In the genomic region with DNA sequence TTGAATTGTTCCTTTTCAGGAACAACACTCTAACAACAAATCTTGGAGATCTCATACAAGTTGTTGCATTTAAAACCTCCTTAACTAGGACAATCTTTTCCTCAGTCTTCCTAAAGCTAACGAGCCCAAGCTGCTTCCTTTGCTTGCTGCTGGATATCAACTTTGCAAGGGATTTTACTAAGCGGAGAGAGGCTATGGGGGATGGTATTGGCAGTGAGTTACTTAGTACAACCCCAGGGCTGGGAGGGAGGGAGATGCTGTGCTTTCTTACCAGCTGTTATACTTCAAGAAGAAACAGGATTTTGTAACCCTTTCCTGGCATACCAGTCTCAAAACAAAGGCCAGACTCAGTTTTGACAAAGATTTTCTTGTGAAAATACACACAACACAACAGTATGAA, we compare ENCODE assay signal across 9 cellular contexts. TPM values are rescaled to one million over a fixed set of nuclear protein-coding genes. Genes with fewer than 3 reads are reported as not detected.
DNase-seq lines count a peak whose midpoint lies in the region; ATAC-seq, FAIRE-seq and TF ChIP-seq lines count a peak whose summit lies in the region.
"Had no signal": no experiment of that assay in that cellular context is flagged by ENCODE, and none has a peak within 500 bp of the region (broad histone marks: within the 10 kb centered on the region; RNA-seq: fewer than 3 reads in every experiment).

No MANE protein-coding gene starts in this region.

- H3K4me1 ChIP-seq in K562 (replicated peaks in 1 of 2; ENCODE audit: control insufficient read depth in 2 of 2, insufficient read depth in 2 of 2, low read length in 2 of 2) (no peaks in the 10 kb centered on the region), skeletal muscle satellite cell (ENCODE audit: control insufficient read depth, insufficient read depth, low read length) (peaks cover 40% of the 10 kb centered on the region)

- POLR2A ChIA-PET in K562 (lab: Yijun Ruan, JAX): interaction anchor here (0.7 kb wide), 1 partner anchor 1226 kb away, joined by 3 read pairs; no protein-coding TSS in a partner anchor

- no peak for TF ChIP-seq RAD21 in K562 (CRISPR knock-in tag; conservative IDR thresholded peaks at IDR 0.05 in 1 of 2, IDR thresholded peaks at IDR 0.05 in 1 of 2)

- WGBS in K562 (ENCODE audit: insufficient coverage, low coverage, missing lambda C conversion rate): 5% methylated on average over 2 of the region's 2 CpGs

- TF ChIP-seq CTCF in K562 (IDR thresholded peaks at IDR 0.05 in 2 of 3, conservative IDR thresholded peaks at IDR 0.05 in 1 of 3; ENCODE audit: insufficient read depth in 2 of 3, low read depth in 1 of 3, low read length in 3 of 3): no peak
- TF ChIP-seq CTCF in GM10266 (IDR thresholded peaks at IDR 0.05; ENCODE audit: control insufficient read depth, insufficient read depth, low read depth, missing control alignments): no peak

- FAIRE-seq in K562 (lab: Jason Lieb, UNC): no peak

- DNase-seq in H7 (peak; percentile 39), K562 (ENCODE audit: extremely low read depth in 1 of 4, low spot score in 3 of 4) (no peak), iPS-NIHi7 (ENCODE audit: extremely low spot score) (peak; percentile 72), GM10266 (ENCODE audit: extremely low spot score) (no peak), GDM1 (lab: John Stamatoyannopoulos, UW) (no peak)

- H3K9ac ChIP-seq in K562 (ENCODE audit: insufficient read depth in 1 of 2, low read depth in 2 of 2, low read length in 2 of 2): no peak overlapping the region
- peak overlapping the region; percentile 89 for H3K9ac ChIP-seq in skeletal muscle satellite cell (ENCODE audit: low read depth, low read length)

- H3K36me3 ChIP-seq in H7 (replicated peaks; ENCODE audit: control insufficient read depth, insufficient read depth, low read length) (no peaks in the 10 kb centered on the region), K562 (ENCODE audit: control insufficient read depth, insufficient read depth, low read length) (no peaks in the 10 kb centered on the region), skeletal muscle satellite cell (ENCODE audit: insufficient read depth, low read length) (no peaks in the 10 kb centered on the region)

- intact Hi-C loops in K562 (cut with micrococcal nuclease): no loop called here

- no TSS peak for BruUV-seq in K562 (replicated peaks; lab: Mats Ljungman, UMichigan)

- in situ Hi-C loops in K562 (cut with MboI): no loop called here

- H3K4me3 ChIP-seq in H7 (ENCODE audit: insufficient read depth, low read depth, low read length) (no peak overlapping the region), K562 (no peak overlapping the region), skeletal muscle satellite cell (ENCODE audit: low read length) (peak overlapping the region; percentile 60)

- no peak overlapping the region for H2AFZ ChIP-seq in K562 (ENCODE audit: low read depth, low read length)

- ATAC-seq in K562 (peak; percentile 52; the same call in 2 of the 3 replicates), GM21576 (IDR thresholded peaks at IDR 0.05; ENCODE audit: unreplicated experiment) (no peak), HG03095 (IDR thresholded peaks at IDR 0.05; ENCODE audit: unreplicated experiment) (no peak)

- no peaks in the 10 kb centered on the region for H3K79me2 ChIP-seq in K562 (ENCODE audit: control insufficient read depth, insufficient read depth, low read length)

- CTCF ChIA-PET in K562 (lab: Yijun Ruan, JAX; ENCODE audit: low intra/inter-chr PET ratio): no interaction called here

- H3K27me3 ChIP-seq in H7 (ENCODE audit: control insufficient read depth, insufficient read depth, low read length) (no peaks in the 10 kb centered on the region), K562 (ENCODE audit: control insufficient read depth in 2 of 2, insufficient read depth in 2 of 2, low read length in 2 of 2) (no peaks in the 10 kb centered on the region), skeletal muscle satellite cell (ENCODE audit: control insufficient read depth, insufficient read depth, low read length) (no peaks in the 10 kb centered on the region)

- no peaks in the 10 kb centered on the region for H3K9me3 ChIP-seq in K562 (replicated peaks; ENCODE audit: control insufficient read depth, insufficient read depth, low read depth, low read length)
- H3K9me3 ChIP-seq in skeletal muscle satellite cell (replicated peaks; ENCODE audit: low read length): no peaks in the 10 kb centered on the region

- no peaks in the 10 kb centered on the region for H3K9me1 ChIP-seq in K562 (ENCODE audit: control insufficient read depth, insufficient read depth, low read length)

- H4K20me1 ChIP-seq in K562 (replicated peaks; ENCODE audit: control insufficient read depth, insufficient read depth, low read length): no peaks in the 10 kb centered on the region

- H3K27ac ChIP-seq in K562 (ENCODE audit: extremely low read depth, low read depth, low read length): no peak overlapping the region
- H3K27ac ChIP-seq: VCaP had no signal

- no peak for TF ChIP-seq EP300 in K562 (IDR thresholded peaks at IDR 0.05; ENCODE audit: low read length)

- no peak for TF ChIP-seq POLR2A in K562 (conservative IDR thresholded peaks at IDR 0.05)

- H3K4me2 ChIP-seq in K562 (ENCODE audit: insufficient read depth, low read length) (no peak overlapping the region), skeletal muscle satellite cell (ENCODE audit: low read length) (peak overlapping the region; percentile 83)

TF ChIP-seq in K562, 482 proteins besides CTCF, POLR2A, EP300 and RAD21:
- no peak for TF ChIP-seq KLF13 (tag; IDR thresholded peaks at IDR 0.05; ENCODE audit: borderline replicate concordance, low read depth)
- TF ChIP-seq MXI1 (IDR thresholded peaks at IDR 0.05; ENCODE audit: low read depth, low read length): no peak
- no peak for TF ChIP-seq NRF1 (conservative IDR thresholded peaks at IDR 0.05 in 1 of 2, IDR thresholded peaks at IDR 0.05 in 1 of 2)
- TF ChIP-seq HNRNPK (IDR thresholded peaks at IDR 0.05; ENCODE audit: low read depth, low read length, poor library complexity, severe bottlenecking): no peak
- no peak for TF ChIP-seq KDM4B (IDR thresholded peaks at IDR 0.05; ENCODE audit: borderline replicate concordance in 2 of 2, low read depth in 1 of 2)
- TF ChIP-seq DPF2 (IDR thresholded peaks at IDR 0.05): no peak

RNA-seq across cellular contexts. Expression of gene COL1A2, which starts 19.5 kb away (rescaled TPM):
- 37.9 and 47.8 TPM in 2 replicates for total RNA-seq in H7 (2014; rRNA removed; shearing (Covaris generic))
- total RNA-seq in K562 (2011; cell fraction: chromatin; rRNA removed; ENCODE audit: low replicate concordance): 16.6 and 49.0 TPM in 2 replicates
- total RNA-seq in K562 (2011; cell fraction: nucleolus; rRNA removed): 20.1 and 54.5 TPM in 2 replicates
- total RNA-seq in K562 (2011; cell fraction: nucleoplasm; rRNA removed): 14.3 and 19.7 TPM in 2 replicates
- total RNA-seq in K562 (2014; rRNA removed) (1.5 and 1.7 TPM in 2 replicates), K562 (2014; rRNA removed; fragmentation: Illumina TruSeq; extraction: Trizol) (1.2 and 1.6 TPM in 2 replicates), K562 (2015; rRNA removed; fragmentation: Illumina TruSeq; extraction: Trizol) (1.1 and 1.2 TPM in 2 replicates), K562 (2021) (5.5 and 8.2 TPM in 2 replicates)
- polyA plus RNA-seq in K562 (2011; rRNA removed) (1.8 and 11.6 TPM in 2 replicates), K562 (2014; fragmentation: Illumina TruSeq; extraction: Trizol) (3.3 and 3.7 TPM in 2 replicates), K562 (2014; fragmentation: Nextera tagmentation; extraction: Ambion mirVana) (1 to 10 TPM in 1 of 2 experiments, under 1 TPM in 1; 0.94 to 1.1 TPM), K562 (2014; rRNA removed) (1.4 and 2.9 TPM in 2 replicates)
- polyA plus RNA-seq in K562 (2011; cell fraction: cytosol; rRNA removed): 0.58 and 8.6 TPM in 2 replicates
- 4.2 and 84.4 TPM in 2 replicates for polyA plus RNA-seq in K562 (2011; cell fraction: nucleus; rRNA removed)
- polyA plus RNA-seq in K562 (2012): 1.9 and 3.6 TPM in 2 replicates
- 2.4 and 19.8 TPM in 2 replicates for polyA minus RNA-seq in K562 (2011; rRNA and poly(A)+ RNA removed)
- polyA minus RNA-seq in K562 (2011; cell fraction: cytosol; rRNA and poly(A)+ RNA removed): 3.3 and 21.9 TPM in 2 replicates
- 3.2 and 42.3 TPM in 2 replicates for polyA minus RNA-seq in K562 (2011; cell fraction: nucleus; rRNA and poly(A)+ RNA removed)
- 1,338 and 2,345 TPM in 2 replicates for total RNA-seq in skeletal muscle satellite cell (2012; rRNA removed)

Comparison
In these comparisons a context has a peak if more than half of its experiments do, and no peak if none do; other contexts are left out.
1. DNase-seq: peak in H7 (single experiment) and iPS-NIHi7 (single experiment); none in K562 (0 of 4), GM10266 (single experiment) and GDM1 (single experiment).